8 cellular contexts compared by ENCODE assay signal in the genomic region with DNA sequence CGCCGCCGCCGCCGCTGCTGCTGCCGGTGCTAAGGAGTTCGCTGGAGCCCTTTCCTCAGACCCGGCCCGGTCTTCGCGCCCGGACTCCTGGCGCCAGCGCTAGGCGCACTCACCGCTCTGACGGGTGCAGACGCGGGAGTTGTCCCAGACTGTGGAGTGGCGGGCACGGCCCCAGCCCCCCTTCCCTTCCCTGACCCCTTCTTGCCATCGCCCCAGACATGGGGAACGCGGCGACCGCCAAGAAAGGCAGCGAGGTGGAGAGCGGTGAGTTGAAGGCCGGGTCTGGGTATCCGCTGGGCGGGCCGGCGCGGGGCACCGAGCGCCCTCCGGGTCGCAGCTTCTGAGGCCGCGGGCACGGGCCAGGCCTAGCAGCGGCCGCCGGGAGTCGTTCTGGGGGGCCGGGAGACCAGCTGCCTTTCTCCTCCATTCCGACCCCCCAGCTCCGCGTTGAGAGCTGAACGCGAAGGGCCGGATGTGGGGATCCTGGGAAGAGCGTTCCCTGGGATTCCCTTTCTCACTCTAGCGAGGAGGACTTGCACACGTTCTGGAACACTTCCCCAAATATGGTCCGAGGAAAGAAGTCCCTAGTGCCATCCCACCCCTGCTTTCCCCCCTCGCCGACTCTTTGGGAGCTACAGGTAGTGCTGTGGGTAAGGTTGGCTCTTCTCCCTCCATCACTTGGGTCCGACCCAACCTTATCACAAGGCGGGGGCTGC.
A peak's percentile ranks its signal among the peaks of the same experiment; 100 is the strongest.
DNase-seq lines count a peak whose midpoint lies in the region; ATAC-seq, FAIRE-seq and TF ChIP-seq lines count a peak whose summit lies in the region.

No MANE protein-coding gene starts in this region.

- no peak for FAIRE-seq in astrocyte (lab: Jason Lieb, UNC)

- H2AFZ ChIP-seq in astrocyte (ENCODE audit: low read depth, low read length): peak overlapping the region; percentile 85

- peak; percentile 44 for ATAC-seq in HG02642 (IDR thresholded peaks at IDR 0.05; ENCODE audit: poor library complexity, unreplicated experiment)
- ATAC-seq in sciatic nerve: peak; percentile 59
- ATAC-seq in HG03280 (IDR thresholded peaks at IDR 0.05; ENCODE audit: unreplicated experiment): no peak

- CTCF ChIA-PET in AG04450 (lab: Charles Lee): interaction anchor here (0.6 to 1.8 kb wide), 2 partner anchors 111 to 172 kb away, joined by 3 read pairs; no protein-coding TSS in a partner anchor

- DNase-seq in AG04450 (ENCODE audit: low read depth, low spot score) (no peak), NCI-H2107 (lab: John Stamatoyannopoulos, UW) (peak; percentile 40), astrocyte (ENCODE audit: low read depth) (peak; percentile 34), sciatic nerve (ENCODE audit: low spot score) (no peak)

- peak overlapping the region; percentile 88 for H3K4me2 ChIP-seq in astrocyte (ENCODE audit: low read length)

- intact Hi-C loops in sciatic nerve (cut with DNase I): no loop called here

- H3K36me3 ChIP-seq in astrocyte (ENCODE audit: insufficient read depth, low read length): no peaks in the 10 kb centered on the region
- H3K36me3 ChIP-seq in iPS-18a (ENCODE audit: control insufficient read depth, low read depth, low read length): no peaks in the 10 kb centered on the region

- no peaks in the 10 kb centered on the region for H3K27me3 Mint-ChIP-seq in astrocyte (ENCODE audit: low read depth, unreplicated experiment)

- POLR2A ChIA-PET in AG04450 (lab: Yijun Ruan, JAX): interaction anchor here (0.7 to 1.3 kb wide), 4 partner anchors 12 to 428 kb away, joined by 3 to 6 read pairs (median 4); a partner anchor contains a TSS

- peak overlapping the region; percentile 87 for H3K27ac Mint-ChIP-seq in astrocyte (ENCODE audit: unreplicated experiment)

- H3K27ac ChIP-seq in AG04450 (ENCODE audit: low read depth, low read length) (peak overlapping the region; percentile 54), astrocyte (ENCODE audit: low read depth, low read length) (peak overlapping the region; percentile 73), iPS-18a (ENCODE audit: low read length) (no peak overlapping the region)

- peaks cover 6% of the 10 kb centered on the region for H3K4me1 Mint-ChIP-seq in astrocyte (ENCODE audit: low read depth, unreplicated experiment)

- peaks cover 41% of the 10 kb centered on the region for H3K79me2 ChIP-seq in astrocyte (ENCODE audit: insufficient read depth, low read length)

- H3K9ac ChIP-seq in astrocyte (ENCODE audit: low read length): peak overlapping the region; percentile 93
- H3K9ac ChIP-seq in iPS-18a (ENCODE audit: low read length): peak overlapping the region; percentile 69

- H3K9me3 Mint-ChIP-seq in astrocyte (ENCODE audit: unreplicated experiment): no peaks in the 10 kb centered on the region

- H4K20me1 ChIP-seq in astrocyte (ENCODE audit: insufficient read depth, low read length): peaks cover 6% of the 10 kb centered on the region

- H3K27me3 ChIP-seq in AG04450 (ENCODE audit: control insufficient read depth, insufficient read depth, low read length): no peaks in the 10 kb centered on the region
- no peaks in the 10 kb centered on the region for H3K27me3 ChIP-seq in astrocyte (ENCODE audit: insufficient read depth, low read length)
- H3K27me3 ChIP-seq in iPS-18a (ENCODE audit: control insufficient read depth, insufficient read depth, low read length): no peaks in the 10 kb centered on the region

- TF ChIP-seq CTCF in AG04450 (IDR thresholded peaks at IDR 0.05; ENCODE audit: low read depth, low read length) (no peak), GM12875 (IDR thresholded peaks at IDR 0.05; ENCODE audit: borderline replicate concordance, insufficient read depth, low read depth, low read length) (no peak), astrocyte (IDR thresholded peaks at IDR 0.05; ENCODE audit: insufficient read depth, low read depth, low read length) (no peak)

- H3K4me1 ChIP-seq in astrocyte (ENCODE audit: insufficient read depth, low read length) (no peaks in the 10 kb centered on the region), iPS-18a (ENCODE audit: control insufficient read depth, low read depth, low read length) (peaks cover 12% of the 10 kb centered on the region)

- no peaks in the 10 kb centered on the region for H3K36me3 Mint-ChIP-seq in astrocyte (ENCODE audit: low read depth, unreplicated experiment)

- H3K9me3 ChIP-seq in AG04450 (ENCODE audit: control insufficient read depth, insufficient read depth, low read length): no peaks in the 10 kb centered on the region
- H3K9me3 ChIP-seq in astrocyte (ENCODE audit: insufficient read depth, low read depth, low read length): no peaks in the 10 kb centered on the region
- no peaks in the 10 kb centered on the region for H3K9me3 ChIP-seq in iPS-18a (ENCODE audit: control insufficient read depth, low read depth, low read length)

- peak overlapping the region; percentile 81 for H3K4me3 ChIP-seq in AG04450 (ENCODE audit: low read depth, low read length)
- H3K4me3 ChIP-seq in GM12875 (ENCODE audit: low read depth, low read length): peak overlapping the region; percentile 80
- peak overlapping the region; percentile 77 for H3K4me3 ChIP-seq in astrocyte (ENCODE audit: insufficient read depth, low read depth, low read length)
- H3K4me3 ChIP-seq in iPS-18a (ENCODE audit: low read length): peak overlapping the region; percentile 85

- H3K4me3 Mint-ChIP-seq in astrocyte (ENCODE audit: unreplicated experiment): peak overlapping the region; percentile 93

Comparison
In these comparisons a context has a peak if more than half of its experiments do, and no peak if none do; other contexts are left out.
1. DNase-seq: peak in NCI-H2107 (single experiment) and astrocyte (single experiment); none in AG04450 (single experiment) and sciatic nerve (single experiment).
2. Peak in every context shown above with its lines, with median percentiles within 50 percentile points of each other: H3K4me3 ChIP-seq.